In the genomic region with DNA sequence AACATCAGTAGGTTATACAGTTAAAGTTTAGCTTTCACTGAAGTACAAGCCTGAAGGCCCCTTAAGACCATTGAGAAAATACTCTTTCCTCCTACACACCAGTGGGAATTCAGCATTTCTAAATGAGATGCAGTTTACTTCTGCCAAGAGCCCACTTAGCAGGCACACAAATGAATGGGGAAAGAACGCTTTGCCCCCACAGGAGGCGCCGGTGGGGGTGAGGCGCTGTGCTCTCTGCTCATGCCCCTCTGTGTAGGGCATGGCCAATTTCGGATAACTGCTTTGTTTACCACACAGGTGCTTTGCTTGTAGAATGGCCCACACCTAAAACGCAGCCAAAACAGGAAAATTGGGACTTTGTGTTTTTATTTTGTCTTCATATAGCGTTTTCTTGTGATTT, we compare ENCODE assay signal across 9 cellular contexts.
"Had no signal": no experiment of that assay in that cellular context is flagged by ENCODE, and none has a peak within 500 bp of the region (broad histone marks: within the 10 kb centered on the region; RNA-seq: fewer than 3 reads in every experiment).

No MANE protein-coding gene starts in this region.

- H3K4me3 Mint-ChIP-seq: mesothelial cell of epicardium had no signal

- DNase-seq: activated CD4-positive, alpha-beta T cell treated with anti-CD3 and anti-CD28 coated beads for 48 hours; activated gamma-delta T cell; cortex of kidney; effector memory CD4-positive, alpha-beta T cell; retina had no signal

- H3K9me3 ChIP-seq: neutrophil, tibial artery, vagina had no signal

- H3K27ac ChIP-seq: neutrophil, tibial artery, vagina had no signal

- H3K27ac Mint-ChIP-seq: mesothelial cell of epicardium had no signal

- H3K9me3 Mint-ChIP-seq: mesothelial cell of epicardium had no signal

- H3K4me1 ChIP-seq: vagina had no signal

- H3K4me3 ChIP-seq: tibial artery, vagina had no signal

- H3K27me3 ChIP-seq: neutrophil, tibial artery, vagina had no signal

- H3K4me1 Mint-ChIP-seq: mesothelial cell of epicardium had no signal
